In the genomic region with DNA sequence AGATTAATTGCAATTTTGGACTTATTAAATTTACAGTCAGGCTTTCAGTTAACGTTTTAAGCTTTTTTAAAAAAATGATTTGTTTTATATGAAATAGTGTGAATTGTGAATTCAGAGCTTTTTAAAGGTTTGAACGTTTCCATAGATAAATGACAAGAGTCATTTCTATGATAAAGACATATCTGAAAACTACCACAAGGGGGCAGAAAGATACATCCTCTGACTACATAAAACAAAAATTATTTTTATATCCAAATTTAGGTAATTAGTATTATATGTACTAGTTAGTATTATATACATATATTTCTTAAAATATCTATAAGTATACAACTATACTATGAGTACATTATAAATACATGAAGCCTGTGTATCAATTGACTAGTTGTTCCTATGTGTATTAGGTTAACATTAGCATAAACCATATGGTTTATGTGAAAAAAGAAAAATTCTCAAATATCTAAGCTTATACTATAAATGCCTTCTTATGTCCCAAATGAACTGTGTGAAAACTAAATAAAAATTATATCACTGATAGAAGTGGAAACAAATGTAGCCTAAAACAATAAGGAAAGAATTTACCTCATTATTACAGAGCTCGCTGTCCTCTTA, we compare ENCODE assay signal across 9 cellular contexts.
DNase-seq lines count a peak whose midpoint lies in the region; ATAC-seq and TF ChIP-seq lines count a peak whose summit lies in the region.
"Had no signal": no experiment of that assay in that cellular context is flagged by ENCODE, and none has a peak within 500 bp of the region (broad histone marks: within the 10 kb centered on the region; RNA-seq: fewer than 3 reads in every experiment).

No MANE protein-coding gene starts in this region.

- no peak overlapping the region for H3K9ac ChIP-seq in DND-41 (ENCODE audit: low read depth, low read length)

- H3K27ac Mint-ChIP-seq in MCF 10A (ENCODE audit: low read depth, unreplicated experiment): no peak overlapping the region
- no peak overlapping the region for H3K27ac Mint-ChIP-seq in nephron progenitor cell

- no peaks in the 10 kb centered on the region for H3K4me1 ChIP-seq in DND-41 (ENCODE audit: insufficient read depth, low read length)

- H3K4me2 ChIP-seq in DND-41 (ENCODE audit: insufficient read depth, low read length): no peak overlapping the region

- intact Hi-C loops in MCF 10A (cut with micrococcal nuclease): loop anchor here (2.0 kb wide), 2 partner anchors 1457 to 1659 kb away; no protein-coding TSS in a partner anchor

- no peak overlapping the region for H2AFZ ChIP-seq in DND-41 (ENCODE audit: low read depth, low read length)

- H3K27me3 ChIP-seq in DND-41 (ENCODE audit: insufficient read depth, low read length, poor library complexity): peaks cover 3% of the 10 kb centered on the region

- CTCF ChIA-PET in MCF 10A (lab: Yijun Ruan, JAX): interaction anchor here (0.6 to 10.7 kb wide), 39 partner anchors 8 to 1803 kb away, joined by 3 to 114 read pairs (median 4); no protein-coding TSS in a partner anchor

- H3K9me3 Mint-ChIP-seq in MCF 10A (ENCODE audit: unreplicated experiment) (no peaks in the 10 kb centered on the region), nephron progenitor cell (no peaks in the 10 kb centered on the region)

- no peaks in the 10 kb centered on the region for H3K36me3 ChIP-seq in DND-41 (ENCODE audit: insufficient read depth, low read length)

- H3K9me3 ChIP-seq in DND-41 (ENCODE audit: insufficient read depth, low read length, severe bottlenecking): no peaks in the 10 kb centered on the region

- ATAC-seq in DND-41 (ENCODE audit: insufficient read depth, low read depth): no peak

- H3K4me3 Mint-ChIP-seq in MCF 10A (ENCODE audit: unreplicated experiment): no peak overlapping the region
- no peak overlapping the region for H3K4me3 Mint-ChIP-seq in nephron progenitor cell

- no peaks in the 10 kb centered on the region for H4K20me1 ChIP-seq in DND-41 (ENCODE audit: insufficient read depth, low read length)

- no peak overlapping the region for H3K27ac ChIP-seq in DND-41 (ENCODE audit: low read length)
- H3K27ac ChIP-seq: epithelial cell of prostate had no signal

- H3K27me3 Mint-ChIP-seq in MCF 10A (ENCODE audit: insufficient read depth, unreplicated experiment) (peaks cover 68% of the 10 kb centered on the region), nephron progenitor cell (ENCODE audit: low read depth, poor library complexity) (peaks cover 6% of the 10 kb centered on the region)

- no peak overlapping the region for H3K4me3 ChIP-seq in DND-41 (ENCODE audit: low read depth in 1 of 2, low read length in 2 of 2)
- no peak overlapping the region for H3K4me3 ChIP-seq in LNCaP clone FGC (ENCODE audit: low read depth, low read length)

- H3K4me1 Mint-ChIP-seq in MCF 10A (ENCODE audit: insufficient read depth, unreplicated experiment) (no peaks in the 10 kb centered on the region), nephron progenitor cell (peaks cover under 1% of the 10 kb centered on the region)

- peak; percentile 52 for TF ChIP-seq CTCF in DND-41 (IDR thresholded peaks at IDR 0.05; ENCODE audit: borderline replicate concordance, extremely low read depth, low read length, poor library complexity, severe bottlenecking)
- TF ChIP-seq CTCF in LNCaP clone FGC (IDR thresholded peaks at IDR 0.05; ENCODE audit: control insufficient read depth, extremely low read depth, insufficient read depth): peak; percentile 48
- peak; percentile 40 for TF ChIP-seq CTCF in MCF 10A (IDR thresholded peaks at IDR 0.05; ENCODE audit: unreplicated experiment)
- TF ChIP-seq CTCF in nephron progenitor cell (IDR thresholded peaks at IDR 0.05): peak; percentile 70

- no TSS peak for BruUV-seq in MCF 10A (replicated peaks; lab: Mats Ljungman, UMichigan)

- no peak for DNase-seq in DND-41
- DNase-seq in LNCaP clone FGC (ENCODE audit: low read depth): no peak
- peak; percentile 26 for DNase-seq in MCF 10A (ENCODE audit: unreplicated experiment)
- DNase-seq in nephron progenitor cell: no peak
- DNase-seq in epidermal melanocyte (ENCODE audit: insufficient read length, low spot score): no peak
- no peak for DNase-seq in H4 (ENCODE audit: low spot score)
- DNase-seq in DMS79 treated with DMSO at 0.1 percent for 48 hours (lab: John Stamatoyannopoulos, UW): no peak
- no peak for DNase-seq in activated naive CD4-positive, alpha-beta T cell treated with anti-CD3 and anti-CD28 coated beads, Interleukin-2, amount 50 U/mL, for 16 hours

- no peaks in the 10 kb centered on the region for H3K79me2 ChIP-seq in DND-41 (ENCODE audit: insufficient read depth, low read length)

- H3K36me3 Mint-ChIP-seq in MCF 10A (ENCODE audit: insufficient read depth, unreplicated experiment) (no peaks in the 10 kb centered on the region), nephron progenitor cell (ENCODE audit: low read depth) (no peaks in the 10 kb centered on the region)

- POLR2A ChIA-PET in MCF 10A (lab: Yijun Ruan, JAX): interaction anchor here (0.7 to 1.3 kb wide), 3 partner anchors 752 to 1682 kb away, joined by 3 to 5 read pairs (median 4); a partner anchor contains a TSS
